Comparison of ENCODE assay signal across 19 cellular contexts in genomic region chr14:27367345-27367744, GRCh38.
A peak's percentile ranks its signal among the peaks of the same experiment; 100 is the strongest.
DNase-seq lines count a peak whose midpoint lies in the region; ATAC-seq, FAIRE-seq and TF ChIP-seq lines count a peak whose summit lies in the region.
"Had no signal": no experiment of that assay in that cellular context is flagged by ENCODE, and none has a peak within 500 bp of the region (broad histone marks: within the 10 kb centered on the region; RNA-seq: fewer than 3 reads in every experiment).

No MANE protein-coding gene starts in this region.

- FAIRE-seq in RCC 7860 (lab: Jason Lieb, UNC) = no peak
- FAIRE-seq: GM12892, H1 had no signal

- no peaks in the 10 kb centered on the region for H3K36me3 ChIP-seq in adipocyte (ENCODE audit: control insufficient read depth, insufficient read depth, low read length, severe bottlenecking)

- DNase-seq in ELR (ENCODE audit: low read depth) (peak; percentile 3), adipocyte (ENCODE audit: low read depth) (peak; percentile 12), foreskin keratinocyte (peak in 1 of 2 donors; percentile 42), RCC 7860 (ENCODE audit: low spot score) (no peak), KG1 (lab: John Stamatoyannopoulos, UW) (no peak)
- DNase-seq: 8988T; C1 segment of cervical spinal cord; Calu3; CD4-positive, alpha-beta memory T cell; COR-L47; DMS53; DMS79 treated with DMSO at 0.1 percent for 48 hours; GM23248; H7 had no signal

- H3K4me1 ChIP-seq in adipocyte (ENCODE audit: control insufficient read depth, insufficient read depth, low read length) (no peaks in the 10 kb centered on the region), foreskin keratinocyte (no peaks in the 10 kb centered on the region)

- peak; percentile 67 for ATAC-seq in foreskin keratinocyte
- no peak for ATAC-seq in GM21515 (IDR thresholded peaks at IDR 0.05; ENCODE audit: unreplicated experiment)
- no peak for ATAC-seq in HG02981 (IDR thresholded peaks at IDR 0.05; ENCODE audit: unreplicated experiment)
- ATAC-seq: HCT116 had no signal

- H3K4me3 ChIP-seq in adipocyte (ENCODE audit: low read length) = no peak overlapping the region
- H3K4me3 ChIP-seq: GM23248 had no signal

- H3K27me3 ChIP-seq in adipocyte (replicated peaks; ENCODE audit: control insufficient read depth, insufficient read depth, low read length) = no peaks in the 10 kb centered on the region
- no peaks in the 10 kb centered on the region for H3K27me3 ChIP-seq in foreskin keratinocyte

- no peaks in the 10 kb centered on the region for H3K9me3 ChIP-seq in adipocyte (ENCODE audit: control insufficient read depth, low read length)

- no peak for TF ChIP-seq CTCF in foreskin keratinocyte (conservative IDR thresholded peaks at IDR 0.05)

- H3K9ac ChIP-seq in adipocyte (ENCODE audit: low read length) = no peak overlapping the region
- H3K9ac ChIP-seq: GM23248 had no signal

- no peak overlapping the region for H3K27ac ChIP-seq in foreskin keratinocyte
- H3K27ac ChIP-seq: GM23248 had no signal

Comparison
In these comparisons a context has a peak if more than half of its experiments do, and no peak if none do; other contexts are left out.
1. DNase-seq: peak in ELR (single experiment) and adipocyte (single experiment); none in RCC 7860 (single experiment) and KG1 (single experiment).